ENCODE assay signal across 16 cellular contexts in the genomic region with DNA sequence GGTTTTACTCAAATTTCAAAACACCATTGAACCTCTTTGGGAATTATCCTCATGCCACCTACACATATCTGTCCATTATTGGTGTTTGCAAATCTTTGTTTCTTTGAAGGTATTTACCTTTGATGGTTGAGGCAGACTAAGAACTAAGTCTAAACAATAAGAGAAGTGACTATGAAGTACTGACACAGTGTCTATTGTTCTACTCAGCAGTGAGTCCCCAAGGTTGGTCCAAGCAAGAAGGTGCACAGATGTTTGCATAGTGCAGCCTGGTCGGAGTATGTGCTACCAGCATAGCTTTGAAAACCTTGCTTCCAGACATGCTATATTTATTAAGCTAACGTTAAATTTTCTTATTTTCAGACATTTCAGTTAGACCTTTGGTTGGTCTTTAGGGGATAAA. TPM values are rescaled to one million over a fixed set of nuclear protein-coding genes. Genes with fewer than 3 reads are reported as not detected.
A peak's percentile ranks its signal among the peaks of the same experiment; 100 is the strongest.
DNase-seq lines count a peak whose midpoint lies in the region; ATAC-seq, FAIRE-seq and TF ChIP-seq lines count a peak whose summit lies in the region.
"Had no signal": no experiment of that assay in that cellular context is flagged by ENCODE, and none has a peak within 500 bp of the region (broad histone marks: within the 10 kb centered on the region; RNA-seq: fewer than 3 reads in every experiment).

No MANE protein-coding gene starts in this region.

- no peak overlapping the region for H3K4me3 ChIP-seq in MM.1S (ENCODE audit: low read length)
- H3K4me3 ChIP-seq in parathyroid adenoma (ENCODE audit: low read depth, low read length) = no peak overlapping the region
- H3K4me3 ChIP-seq in thyroid gland (replicated peaks in 1 of 3) = no peak overlapping the region
- H3K4me3 ChIP-seq: GM12878, GM23248 had no signal

- H3K27me3 ChIP-seq in MM.1S (replicated peaks; ENCODE audit: insufficient read depth, low read length) (no peaks in the 10 kb centered on the region), parathyroid adenoma (ENCODE audit: control insufficient read depth, insufficient read depth, low read length) (no peaks in the 10 kb centered on the region), thyroid gland (no peaks in the 10 kb centered on the region)

- WGBS in thyroid gland, 2 donors = 79 to 81% methylated on average over 2 of the region's 2 CpGs

- H3K79me2 ChIP-seq in MM.1S (ENCODE audit: low read length) (peaks cover 84% of the 10 kb centered on the region), parathyroid adenoma (peaks cover 25% of the 10 kb centered on the region)

- H3K9me3 ChIP-seq in MM.1S (replicated peaks; ENCODE audit: insufficient read depth, low read length) = no peaks in the 10 kb centered on the region
- H3K9me3 ChIP-seq in parathyroid adenoma (ENCODE audit: control insufficient read depth, low read length) = no peaks in the 10 kb centered on the region
- H3K9me3 ChIP-seq in thyroid gland = no peaks in the 10 kb centered on the region

- no peak overlapping the region for H2AFZ ChIP-seq in MM.1S (ENCODE audit: low read length)
- no peak overlapping the region for H2AFZ ChIP-seq in parathyroid adenoma
- H2AFZ ChIP-seq: GM23248 had no signal

- intact Hi-C loops in thyroid gland (cut with DNase I) = no loop called here

- FAIRE-seq in HTR-8/SVneo (lab: Jason Lieb, UNC) = peak; percentile 31
- FAIRE-seq: GM12878, H54 had no signal

- H3K9ac ChIP-seq in MM.1S (ENCODE audit: low read length) (no peak overlapping the region), parathyroid adenoma (no peak overlapping the region)
- H3K9ac ChIP-seq: GM23248 had no signal

- H4K20me1 ChIP-seq in MM.1S (ENCODE audit: insufficient read depth, low read length) = no peaks in the 10 kb centered on the region

- no peak for TF ChIP-seq POLR2A in thyroid gland (IDR thresholded peaks at IDR 0.05)

- H3K4me1 ChIP-seq in MM.1S (ENCODE audit: low read length) (peaks cover 45% of the 10 kb centered on the region), parathyroid adenoma (peaks cover 48% of the 10 kb centered on the region), thyroid gland (peaks cover 31 to 75% of the 10 kb centered on the region in 2 donors)

- peak overlapping the region; percentile 46; the same call in 1 of the 2 replicates for H3K27ac ChIP-seq in MM.1S (ENCODE audit: low read length)
- H3K27ac ChIP-seq in parathyroid adenoma = peak overlapping the region; percentile 84
- peak overlapping the region; percentile 36 to 95 (median 84) for H3K27ac ChIP-seq in thyroid gland
- H3K27ac ChIP-seq: GM23248 had no signal

- TF ChIP-seq CTCF in MM.1S (IDR thresholded peaks at IDR 0.05; ENCODE audit: low read length) = no peak
- no peak for TF ChIP-seq CTCF in parathyroid adenoma (IDR thresholded peaks at IDR 0.05)
- TF ChIP-seq CTCF in thyroid gland (IDR thresholded peaks at IDR 0.05) = no peak

- H3F3A ChIP-seq in MM.1S (ENCODE audit: insufficient read depth, low read length) = peaks cover 27% of the 10 kb centered on the region

- no peak for ATAC-seq in HG03175 (IDR thresholded peaks at IDR 0.05; ENCODE audit: unreplicated experiment)
- ATAC-seq: HCT116 had no signal

- H3K4me2 ChIP-seq in MM.1S (ENCODE audit: low read depth, low read length) = peak overlapping the region; percentile 30; the same call in 1 of the 2 replicates
- H3K4me2 ChIP-seq in parathyroid adenoma (ENCODE audit: low read length) = no peak overlapping the region

- H3K9me2 ChIP-seq in MM.1S (replicated peaks; ENCODE audit: insufficient read depth, low read length) = no peaks in the 10 kb centered on the region

- DNase-seq in HTR-8/SVneo (ENCODE audit: insufficient read length, low spot score) = no peak
- no peak for DNase-seq in MM.1S
- DNase-seq in thyroid gland = no peak
- no peak for DNase-seq in NCI-H526 (lab: John Stamatoyannopoulos, UW)
- DNase-seq in DMS79 (lab: John Stamatoyannopoulos, UW) = no peak
- DNase-seq: ACHN; C1 segment of cervical spinal cord; Calu3; CD4-positive, alpha-beta T cell; DMS 273 treated with DMSO at 0.1 percent for 48 hours; GM23248 had no signal

- H3K36me3 ChIP-seq in MM.1S (replicated peaks; ENCODE audit: insufficient read depth, low read length) (no peaks in the 10 kb centered on the region), parathyroid adenoma (ENCODE audit: control insufficient read depth, insufficient read depth, low read length) (no peaks in the 10 kb centered on the region), thyroid gland (no peaks in the 10 kb centered on the region)

RNA-seq across cellular contexts. Expression of a gene that starts 19.5 kb away (rescaled TPM):
- 10 to 100 TPM; 41.7 to 52.4 (median 48.4) TPM for total RNA-seq in thyroid gland
